8 cellular contexts compared by ENCODE assay signal in the genomic region with DNA sequence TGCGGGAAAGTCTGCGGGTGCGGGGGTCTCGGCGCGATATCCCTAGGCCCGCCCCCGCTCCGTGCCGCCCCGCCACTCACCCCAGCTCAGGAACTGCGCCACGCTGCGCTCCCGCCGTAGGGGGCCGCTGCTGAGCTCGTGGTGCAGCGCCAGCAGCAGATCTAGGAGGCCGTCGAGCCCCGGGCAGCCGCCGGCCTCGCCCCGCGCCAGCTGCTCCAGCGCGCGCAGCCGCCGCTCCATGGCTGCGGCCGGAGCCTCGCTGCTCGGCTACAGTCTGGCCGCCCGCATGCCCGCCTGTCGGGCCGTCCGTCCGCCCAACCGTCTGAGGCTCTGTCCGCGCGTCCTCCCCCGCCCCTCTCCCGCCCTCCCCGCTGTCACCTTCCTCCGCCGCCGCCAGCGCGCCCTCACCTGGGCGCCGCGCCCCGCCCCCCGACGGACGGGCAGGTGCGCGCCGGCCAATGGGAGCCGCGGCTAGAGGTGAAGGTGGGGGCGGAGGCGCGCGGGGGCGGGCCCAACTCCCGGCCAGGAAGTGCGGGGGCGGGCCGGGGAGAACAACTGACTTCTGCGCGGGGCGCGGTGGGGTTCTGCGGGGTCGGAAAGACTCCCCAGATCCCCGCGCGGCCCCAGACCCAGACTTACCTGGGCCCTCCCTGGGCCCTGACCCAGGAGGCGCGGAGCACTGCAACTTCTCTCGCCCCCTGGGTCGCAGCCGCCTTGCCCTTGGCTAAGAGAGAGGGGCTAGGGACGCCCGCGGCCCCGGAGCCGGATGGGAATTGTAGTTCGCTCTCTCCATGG. TPM values are rescaled to one million over a fixed set of nuclear protein-coding genes. Genes with fewer than 3 reads are reported as not detected.
A peak's percentile ranks its signal among the peaks of the same experiment; 100 is the strongest.
DNase-seq lines count a peak whose midpoint lies in the region; ATAC-seq and TF ChIP-seq lines count a peak whose summit lies in the region.

TSS of gene CDC42BPG (minus strand) at position 324 of the 795 bp plus-strand sequence. CDS start at position 240, 84 bp downstream.

- DNase-seq in NCI-H524 (lab: John Stamatoyannopoulos, UW) (peak; percentile 17 to 47), NCI-H524 treated with DMSO at 0.1 percent for 48 hours (lab: John Stamatoyannopoulos, UW) (no peak), NCI-H146 treated with DMSO at 0.1 percent for 48 hours (lab: John Stamatoyannopoulos, UW; ENCODE audit: unreplicated experiment) (peak; percentile 63), T-helper 2 cell (peak; percentile 49 to 77 (median 62)), body of pancreas (peak; percentile 92 to 96 (median 93)), spleen (peak; percentile 94)

- peaks cover 0 to 2% of the 10 kb centered on the region in 2 donors for H3K36me3 ChIP-seq in body of pancreas (replicated peaks in 1 of 2; ENCODE audit: insufficient read depth in 1 of 2, low read depth in 2 of 2)
- peaks cover 0 to 8% (median 0%) of the 10 kb centered on the region in 6 donors for H3K36me3 ChIP-seq in spleen

- ATAC-seq in body of pancreas = peak; percentile 83
- no peak for ATAC-seq in GM21423 (IDR thresholded peaks at IDR 0.05; ENCODE audit: unreplicated experiment)

- H3K4me1 ChIP-seq in body of pancreas (peaks cover 52% of the 10 kb centered on the region), spleen (peaks cover 25 to 65% (median 51%) of the 10 kb centered on the region in 6 donors)

- H3K27ac ChIP-seq in body of pancreas (peak within 1 kb of the TSS; percentile 63 to 93 (median 87)), spleen (peak within 1 kb of the TSS; percentile 68 to 91 (median 78))

- H3K27me3 ChIP-seq in body of pancreas = no peaks in the 10 kb centered on the region
- H3K27me3 ChIP-seq in spleen (replicated peaks in 1 of 7) = no peaks in the 10 kb centered on the region

- H3K4me3 ChIP-seq in body of pancreas = peak within 1 kb of the TSS; percentile 38 to 65
- H3K4me3 ChIP-seq in iPS-11a (ENCODE audit: low read depth, low read length) = peak within 1 kb of the TSS; percentile 72
- H3K4me3 ChIP-seq in spleen = peak within 1 kb of the TSS; percentile 31 to 87 (median 56)

- 0 to 2% methylated on average over 10 to 60 of the region's 96 CpGs for WGBS in body of pancreas, 2 donors
- 1 to 2% (median 2%) methylated on average over 16 to 96 of the region's 96 CpGs for WGBS in spleen, 5 donors

- TF ChIP-seq POLR2A in body of pancreas (IDR thresholded peaks at IDR 0.05) (peak; percentile 50 to 88 (median 51)), spleen (IDR thresholded peaks at IDR 0.05) (peak in 1 of 3 donors; percentile 9)

- H3K9me3 ChIP-seq in body of pancreas (no peaks in the 10 kb centered on the region), spleen (no peaks in the 10 kb centered on the region)

- intact Hi-C loops in body of pancreas (cut with DNase I) = loop anchor here (5.0 kb wide), 1 partner anchor 53 kb away; no protein-coding TSS in a partner anchor
- intact Hi-C loops in spleen (cut with DNase I; ENCODE audit: low total_unique reads) = loop anchor here (10.0 kb wide), 1 partner anchor 60 kb away; no protein-coding TSS in a partner anchor

- TF ChIP-seq CTCF in body of pancreas (IDR thresholded peaks at IDR 0.05) (peak; percentile 42 to 77 (median 60)), spleen (IDR thresholded peaks at IDR 0.05 in 8 of 11, conservative IDR thresholded peaks at IDR 0.05 in 3 of 11) (peak in 10 of 11 experiments; percentile 9 to 85 (median 75))

RNA-seq across cellular contexts. Expression of gene CDC42BPG, which starts in this region (rescaled TPM):
- 10 to 100 TPM; 13.5 to 18.9 TPM for total RNA-seq in body of pancreas
- 1 to 10 TPM; 1.9 to 4.6 (median 2.6) TPM for total RNA-seq in spleen
- 1 to 10 TPM in 2 of 3 donors, under 1 TPM in 1; 0.74 to 2.0 (median 1.0) TPM for polyA plus RNA-seq in spleen
